In genomic region chr10:15150563-15150962, GRCh38 we compare ENCODE assay signal across 17 cellular contexts. TPM values are rescaled to one million over a fixed set of nuclear protein-coding genes. Genes with fewer than 3 reads are reported as not detected.
DNase-seq lines count a peak whose midpoint lies in the region; ATAC-seq, FAIRE-seq and TF ChIP-seq lines count a peak whose summit lies in the region.
"Had no signal": no experiment of that assay in that cellular context is flagged by ENCODE, and none has a peak within 500 bp of the region (broad histone marks: within the 10 kb centered on the region; RNA-seq: fewer than 3 reads in every experiment).

No MANE protein-coding gene starts in this region.

- peaks cover 2% of the 10 kb centered on the region for H3K9me3 Mint-ChIP-seq in activated CD8-positive, alpha-beta memory T cell treated with anti-CD3 and anti-CD28 coated beads, Interleukin-2, amount 10 ng/mL, durations not matched to agents 7 days and 5 days (ENCODE audit: low read depth)
- no peaks in the 10 kb centered on the region for H3K9me3 Mint-ChIP-seq in activated T-cell treated with anti-CD3 and anti-CD28 coated beads, Interleukin-2, amount 50 U/mL, for 4 hours

- H3K9ac ChIP-seq in HepG2 (ENCODE audit: insufficient read depth, low read depth, low read length) (no peak overlapping the region), mesenchymal stem cell (ENCODE audit: low read length) (no peak overlapping the region)
- H3K9ac ChIP-seq: BLaER1 treated with 17β-estradiol and CSF1 and Interleukin-3, amounts not matched to agents 10 nM and 100 nM had no signal

- BruUV-seq in HepG2 (replicated peaks; lab: Mats Ljungman, UMichigan), result no TSS peak

- no peak for ATAC-seq in activated CD8-positive, alpha-beta memory T cell treated with anti-CD3 and anti-CD28 coated beads, Interleukin-2, amount 10 ng/mL, durations not matched to agents 7 days and 5 days
- ATAC-seq in HepG2, result peak; percentile 65
- ATAC-seq in activated T-cell treated with anti-CD3 and anti-CD28 coated beads, Interleukin-2, amount 50 U/mL, for 4 hours, result no peak
- ATAC-seq in GM18867 (IDR thresholded peaks at IDR 0.05; ENCODE audit: unreplicated experiment), result no peak

- H3K79me2 ChIP-seq in HepG2 (ENCODE audit: insufficient read depth, low read length), result peaks cover 69% of the 10 kb centered on the region

- H3K14ac ChIP-seq in mesenchymal stem cell (ENCODE audit: low read length in 2 of 2), result no peak overlapping the region

- no peaks in the 10 kb centered on the region for H4K20me1 ChIP-seq in HepG2 (ENCODE audit: insufficient read depth, low read length)
- H4K20me1 ChIP-seq: BLaER1 treated with 17β-estradiol and CSF1 and Interleukin-3, amounts not matched to agents 10 nM and 100 nM had no signal

- H2BK120ac ChIP-seq in mesenchymal stem cell (ENCODE audit: low read depth, low read length), result no peak overlapping the region

- no peak for TF ChIP-seq CTCF in HepG2 (CRISPR knock-in tag; IDR thresholded peaks at IDR 0.05)

- H3K27me3 Mint-ChIP-seq in activated CD8-positive, alpha-beta memory T cell treated with anti-CD3 and anti-CD28 coated beads, Interleukin-2, amount 10 ng/mL, durations not matched to agents 7 days and 5 days, result no peaks in the 10 kb centered on the region
- no peaks in the 10 kb centered on the region for H3K27me3 Mint-ChIP-seq in activated T-cell treated with anti-CD3 and anti-CD28 coated beads, Interleukin-2, amount 50 U/mL, for 4 hours (ENCODE audit: low read depth)
- H3K27me3 Mint-ChIP-seq: CD4-positive, CD25-positive, alpha-beta regulatory T cell had no signal

- no peak overlapping the region for H3K27ac Mint-ChIP-seq in activated CD8-positive, alpha-beta memory T cell treated with anti-CD3 and anti-CD28 coated beads, Interleukin-2, amount 10 ng/mL, durations not matched to agents 7 days and 5 days

- TF ChIP-seq POLR2A in HepG2 (IDR thresholded peaks at IDR 0.05; ENCODE audit: insufficient read depth in 1 of 2, low read depth in 2 of 2, low read length in 2 of 2), result no peak

- H3K4me2 ChIP-seq in HepG2 (ENCODE audit: low read depth, low read length) (peak overlapping the region; percentile 18), mesenchymal stem cell (ENCODE audit: low read length, poor library complexity, severe bottlenecking) (no peak overlapping the region)
- H3K4me2 ChIP-seq: BLaER1 treated with 17β-estradiol and CSF1 and Interleukin-3, amounts not matched to agents 10 nM and 100 nM had no signal

- TF ChIP-seq EP300 in HepG2 (IDR thresholded peaks at IDR 0.05; ENCODE audit: low read depth in 2 of 2, low read length in 2 of 2), result no peak
- TF ChIP-seq EP300 in HepG2 (CRISPR knock-in tag; IDR thresholded peaks at IDR 0.05; ENCODE audit: borderline replicate concordance), result no peak

- DNase-seq in activated CD8-positive, alpha-beta memory T cell treated with anti-CD3 and anti-CD28 coated beads, Interleukin-2, amount 50 U/mL, for 48 hours, result peak; percentile 15
- no peak for DNase-seq in activated CD8-positive, alpha-beta memory T cell treated with anti-CD3 and anti-CD28 coated beads, Interleukin-2, amount 10 ng/mL, durations not matched to agents 7 days and 5 days
- peak; percentile 78 for DNase-seq in NCI-H748 (lab: John Stamatoyannopoulos, UW; ENCODE audit: unreplicated experiment)
- peak; percentile 27 for DNase-seq in HepG2 (ENCODE audit: low spot score)
- DNase-seq in mesenchymal stem cell, result no peak
- no peak for DNase-seq in cardiac septum (ENCODE audit: low spot score)
- no peak for DNase-seq in activated T-cell treated with anti-CD3 and anti-CD28 coated beads, Interleukin-2, amount 50 U/mL, for 4 hours
- DNase-seq: ACHN; CD4-positive, CD25-positive, alpha-beta regulatory T cell; DND-41; GDM1 had no signal

- no peak for TF ChIP-seq RAD21 in HepG2 (CRISPR knock-in tag; IDR thresholded peaks at IDR 0.05)

- H2BK5ac ChIP-seq in mesenchymal stem cell (ENCODE audit: low read depth, low read length, poor library complexity, severe bottlenecking), result no peak overlapping the region

- H3K79me1 ChIP-seq in mesenchymal stem cell (replicated peaks; ENCODE audit: low read length, poor library complexity, severe bottlenecking), result peaks cover 38% of the 10 kb centered on the region

- CTCF ChIA-PET in activated CD8-positive, alpha-beta memory T cell treated with anti-CD3 and anti-CD28 coated beads, Interleukin-2, amount 10 ng/mL, durations not matched to agents 7 days and 5 days (lab: Charles Lee), result interaction anchor here (1.0 kb wide), 1 partner anchor 10 kb away, joined by 3 read pairs; no protein-coding TSS in a partner anchor
- CTCF ChIA-PET in HepG2 (lab: Yijun Ruan, JAX; ENCODE audit: low intra/inter-chr PET ratio, low total read pairs), result no interaction called here

- H3K27ac ChIP-seq in HepG2 (ENCODE audit: extremely low read length, insufficient read depth, low read length) (peak overlapping the region; percentile 84), mesenchymal stem cell (ENCODE audit: low read length, poor library complexity, severe bottlenecking) (no peak overlapping the region)
- H3K27ac ChIP-seq: BLaER1 treated with 17β-estradiol and CSF1 and Interleukin-3, amounts not matched to agents 10 nM and 100 nM had no signal

- POLR2A ChIA-PET in HepG2 (lab: Yijun Ruan, JAX), result interaction anchor here (0.8 to 2.7 kb wide), 4 partner anchors 13 to 42 kb away, joined by 3 to 6 read pairs (median 4); partner anchors contain the start of gene NMT2

- H3K4me3 ChIP-seq in HepG2 (replicated peaks in 1 of 3; ENCODE audit: insufficient read depth in 1 of 3, low read depth in 2 of 3, low read length in 3 of 3), result no peak overlapping the region
- H3K4me3 ChIP-seq in mesenchymal stem cell (ENCODE audit: insufficient read depth in 1 of 2, low read depth in 1 of 2, low read length in 2 of 2), result no peak overlapping the region
- H3K4me3 ChIP-seq: BLaER1 treated with 17β-estradiol and CSF1 and Interleukin-3, amounts not matched to agents 10 nM and 100 nM; HAP-1 had no signal

- H2BK12ac ChIP-seq in mesenchymal stem cell (ENCODE audit: low read length in 2 of 2), result no peak overlapping the region

- H3K36me3 Mint-ChIP-seq in activated CD8-positive, alpha-beta memory T cell treated with anti-CD3 and anti-CD28 coated beads, Interleukin-2, amount 10 ng/mL, durations not matched to agents 7 days and 5 days, result peaks cover 5% of the 10 kb centered on the region
- H3K36me3 Mint-ChIP-seq in activated T-cell treated with anti-CD3 and anti-CD28 coated beads, Interleukin-2, amount 50 U/mL, for 4 hours (ENCODE audit: insufficient read depth), result peaks cover 9% of the 10 kb centered on the region

- WGBS in HepG2 (ENCODE audit: low lambda C conversion rate), result 39% methylated on average over 7 of the region's 7 CpGs
- WGBS in mesenchymal stem cell, result 98% methylated on average over 6 of the region's 7 CpGs

- intact Hi-C loops in HepG2 (cut with micrococcal nuclease; ENCODE audit: unreplicated experiment), result no loop called here
- intact Hi-C loops in cardiac septum (cut with DNase I), result no loop called here

- H2AFZ ChIP-seq in HepG2 (ENCODE audit: low read length) (no peak overlapping the region), mesenchymal stem cell (ENCODE audit: low read depth, low read length) (no peak overlapping the region)

- H3K4me1 ChIP-seq in HepG2 (ENCODE audit: insufficient read depth, low read length) (peaks cover 45% of the 10 kb centered on the region), mesenchymal stem cell (ENCODE audit: control insufficient read depth, insufficient read depth, low read depth, low read length) (peaks cover 2% of the 10 kb centered on the region)
- H3K4me1 ChIP-seq: HAP-1 had no signal

- no peak overlapping the region for H3K4me3 Mint-ChIP-seq in activated CD8-positive, alpha-beta memory T cell treated with anti-CD3 and anti-CD28 coated beads, Interleukin-2, amount 10 ng/mL, durations not matched to agents 7 days and 5 days
- H3K4me3 Mint-ChIP-seq in activated T-cell treated with anti-CD3 and anti-CD28 coated beads, Interleukin-2, amount 50 U/mL, for 4 hours, result no peak overlapping the region
- H3K4me3 Mint-ChIP-seq: CD4-positive, CD25-positive, alpha-beta regulatory T cell had no signal

- peaks cover 5% of the 10 kb centered on the region for H3K4me1 Mint-ChIP-seq in activated CD8-positive, alpha-beta memory T cell treated with anti-CD3 and anti-CD28 coated beads, Interleukin-2, amount 10 ng/mL, durations not matched to agents 7 days and 5 days
- peaks cover 37% of the 10 kb centered on the region for H3K4me1 Mint-ChIP-seq in activated T-cell treated with anti-CD3 and anti-CD28 coated beads, Interleukin-2, amount 50 U/mL, for 4 hours (ENCODE audit: low read depth)

- H3K36me3 ChIP-seq in HepG2 (replicated peaks in 1 of 2; ENCODE audit: control insufficient read depth in 1 of 2, insufficient read depth in 2 of 2, low read length in 2 of 2) (no peaks in the 10 kb centered on the region; a peak in 1 of 5 replicates), mesenchymal stem cell (ENCODE audit: control insufficient read depth in 1 of 2, insufficient read depth in 2 of 2, low read depth in 1 of 2, low read length in 2 of 2) (peaks cover 0 to 4% of the 10 kb centered on the region in 2 experiments)
- H3K36me3 ChIP-seq: BLaER1 treated with 17β-estradiol and CSF1 and Interleukin-3, amounts not matched to agents 10 nM and 100 nM; HAP-1 had no signal

- no peak overlapping the region for H2AK5ac ChIP-seq in mesenchymal stem cell (ENCODE audit: low read length, severe bottlenecking)

- H4K91ac ChIP-seq in mesenchymal stem cell (ENCODE audit: low read length), result no peak overlapping the region

- no peak overlapping the region for H3K18ac ChIP-seq in mesenchymal stem cell (ENCODE audit: low read depth in 1 of 2, low read length in 2 of 2)

- no peaks in the 10 kb centered on the region for H3K27me3 ChIP-seq in HepG2 (ENCODE audit: control insufficient read depth in 1 of 2, insufficient read depth in 2 of 2, low read length in 2 of 2)
- no peaks in the 10 kb centered on the region for H3K27me3 ChIP-seq in mesenchymal stem cell (ENCODE audit: control insufficient read depth in 1 of 2, insufficient read depth in 1 of 2, low read length in 2 of 2)
- H3K27me3 ChIP-seq: BLaER1 treated with 17β-estradiol and CSF1 and Interleukin-3, amounts not matched to agents 10 nM and 100 nM had no signal

- H3K4ac ChIP-seq in mesenchymal stem cell (ENCODE audit: low read depth in 1 of 2, low read length in 2 of 2), result no peak overlapping the region

- no peak overlapping the region for H3K23ac ChIP-seq in mesenchymal stem cell (ENCODE audit: low read length in 2 of 2)

- no peak overlapping the region for H4K8ac ChIP-seq in mesenchymal stem cell (ENCODE audit: low read length)

- H2BK15ac ChIP-seq in mesenchymal stem cell (ENCODE audit: low read depth, poor library complexity, severe bottlenecking), result no peak overlapping the region

- in situ Hi-C loops in HepG2 (cut with HindIII; ENCODE audit: extremely low pct_ligation_motif_present, low pct_unique_long_range_greater_than_20kb), result no loop called here

- FAIRE-seq in HepG2 (lab: Jason Lieb, UNC), result no peak
- FAIRE-seq: GM12892, GM19239, H1 had no signal

- H3K9me3 ChIP-seq in HepG2 (ENCODE audit: low read length), result no peaks in the 10 kb centered on the region
- no peaks in the 10 kb centered on the region for H3K9me3 ChIP-seq in mesenchymal stem cell (ENCODE audit: control insufficient read depth, low read length)
- H3K9me3 ChIP-seq: HAP-1 had no signal

RNA-seq across cellular contexts. Expression of gene NMT2, which starts 17.9 kb away (rescaled TPM):
- total RNA-seq in activated CD8-positive, alpha-beta memory T cell treated with anti-CD3 and anti-CD28 coated beads, Interleukin-2, amount 10 ng/mL, durations not matched to agents 7 days and 5 days, result 10 to 100 TPM; 21.3 to 31.7 TPM
- total RNA-seq in HepG2 (2016; rRNA removed; fragmentation: Illumina TruSeq; extraction: Trizol) (23.8 and 28.0 TPM in 2 replicates), cardiac septum (11.0 TPM)
- total RNA-seq in HepG2 (2016; cell fraction: cytosol; rRNA removed; fragmentation: Illumina TruSeq; extraction: Trizol; ENCODE audit: low read depth), result 8.0 and 9.2 TPM in 2 replicates
- total RNA-seq in HepG2 (2016; cell fraction: insoluble cytoplasmic fraction; rRNA removed; fragmentation: Illumina TruSeq; extraction: Trizol), result 27.2 and 28.6 TPM in 2 replicates
- total RNA-seq in HepG2 (2016; cell fraction: membrane; rRNA removed; fragmentation: Illumina TruSeq; extraction: Trizol), result 16.5 and 17.5 TPM in 2 replicates
- 20.8 and 22.8 TPM in 2 replicates for total RNA-seq in HepG2 (2016; cell fraction: nucleus; rRNA removed; fragmentation: Illumina TruSeq; extraction: Trizol)
- polyA plus RNA-seq in HepG2 (2011; rRNA removed), result 8.9 and 10.1 TPM in 2 replicates
- polyA plus RNA-seq in HepG2 (2011; cell fraction: cytosol; rRNA removed), result 3.5 and 4.9 TPM in 2 replicates
- 15.6 and 18.8 TPM in 2 replicates for polyA plus RNA-seq in HepG2 (2011; cell fraction: nucleus; rRNA removed)
- polyA plus RNA-seq in HepG2 (2012), result 16.2 and 22.5 TPM in 2 replicates
- polyA plus RNA-seq in HepG2 (2016; cell fraction: cytosol; fragmentation: Illumina TruSeq; extraction: Trizol; ENCODE audit: low read depth), result 6.0 and 6.3 TPM in 2 replicates
- polyA plus RNA-seq in HepG2 (2016; cell fraction: insoluble cytoplasmic fraction; fragmentation: Illumina TruSeq; extraction: Trizol; ENCODE audit: low read depth), result 28.9 and 32.1 TPM in 2 replicates
- 13.5 and 15.5 TPM in 2 replicates for polyA plus RNA-seq in HepG2 (2016; cell fraction: membrane; fragmentation: Illumina TruSeq; extraction: Trizol; ENCODE audit: low read depth)
- polyA plus RNA-seq in HepG2 (2016; cell fraction: nucleus; fragmentation: Illumina TruSeq; extraction: Trizol; ENCODE audit: insufficient read depth, low read depth), result 27.7 and 29.0 TPM in 2 replicates
- 0.96 and 2.9 TPM in 2 replicates for polyA minus RNA-seq in HepG2 (2011; rRNA and poly(A)+ RNA removed; ENCODE audit: low replicate concordance)
- 5.4 and 6.6 TPM in 2 replicates for polyA minus RNA-seq in HepG2 (2011; cell fraction: cytosol; rRNA and poly(A)+ RNA removed)
- polyA minus RNA-seq in HepG2 (2011; cell fraction: nucleus; rRNA and poly(A)+ RNA removed), result 23.5 and 25.9 TPM in 2 replicates
- polyA plus RNA-seq in mesenchymal stem cell (2013, experiment 1 of 2), result 14.5 TPM
- 14.9 TPM for polyA plus RNA-seq in mesenchymal stem cell (2013, experiment 2 of 2)
- 1 to 10 TPM; 6.9 to 7.6 (median 6.9) TPM for total RNA-seq in activated T-cell treated with anti-CD3 and anti-CD28 coated beads, Interleukin-2, amount 50 U/mL, for 4 hours

RNA-seq across cellular contexts. Expression of gene RPP38, which starts 53.4 kb away (rescaled TPM):
- 10 to 100 TPM; 17.2 to 22.3 TPM for total RNA-seq in activated CD8-positive, alpha-beta memory T cell treated with anti-CD3 and anti-CD28 coated beads, Interleukin-2, amount 10 ng/mL, durations not matched to agents 7 days and 5 days
- total RNA-seq in HepG2 (2016; rRNA removed; fragmentation: Illumina TruSeq; extraction: Trizol) (16.4 and 17.7 TPM in 2 replicates), cardiac septum (8.0 TPM)
- 10.8 and 11.2 TPM in 2 replicates for total RNA-seq in HepG2 (2016; cell fraction: cytosol; rRNA removed; fragmentation: Illumina TruSeq; extraction: Trizol; ENCODE audit: low read depth)
- total RNA-seq in HepG2 (2016; cell fraction: insoluble cytoplasmic fraction; rRNA removed; fragmentation: Illumina TruSeq; extraction: Trizol), result 15.4 and 17.2 TPM in 2 replicates
- total RNA-seq in HepG2 (2016; cell fraction: membrane; rRNA removed; fragmentation: Illumina TruSeq; extraction: Trizol), result 14.8 and 16.0 TPM in 2 replicates
- 9.0 and 9.2 TPM in 2 replicates for total RNA-seq in HepG2 (2016; cell fraction: nucleus; rRNA removed; fragmentation: Illumina TruSeq; extraction: Trizol)
- polyA plus RNA-seq in HepG2 (2011; rRNA removed), result 11.7 TPM in 2 replicates
- 10.2 and 13.0 TPM in 2 replicates for polyA plus RNA-seq in HepG2 (2011; cell fraction: cytosol; rRNA removed)
- polyA plus RNA-seq in HepG2 (2011; cell fraction: nucleus; rRNA removed), result 4.3 and 6.1 TPM in 2 replicates
- 10.0 and 11.5 TPM in 2 replicates for polyA plus RNA-seq in HepG2 (2012)
- polyA plus RNA-seq in HepG2 (2016; cell fraction: cytosol; fragmentation: Illumina TruSeq; extraction: Trizol; ENCODE audit: low read depth), result 8.4 and 12.5 TPM in 2 replicates
- polyA plus RNA-seq in HepG2 (2016; cell fraction: insoluble cytoplasmic fraction; fragmentation: Illumina TruSeq; extraction: Trizol; ENCODE audit: low read depth), result 19.6 and 21.6 TPM in 2 replicates
- 12.4 and 12.7 TPM in 2 replicates for polyA plus RNA-seq in HepG2 (2016; cell fraction: membrane; fragmentation: Illumina TruSeq; extraction: Trizol; ENCODE audit: low read depth)
- polyA plus RNA-seq in HepG2 (2016; cell fraction: nucleus; fragmentation: Illumina TruSeq; extraction: Trizol; ENCODE audit: insufficient read depth, low read depth), result 17.0 and 18.6 TPM in 2 replicates
- 7.3 and 14.4 TPM in 2 replicates for polyA minus RNA-seq in HepG2 (2011; rRNA and poly(A)+ RNA removed; ENCODE audit: low replicate concordance)
- polyA minus RNA-seq in HepG2 (2011; cell fraction: cytosol; rRNA and poly(A)+ RNA removed), result 4.8 and 6.3 TPM in 2 replicates
- polyA minus RNA-seq in HepG2 (2011; cell fraction: nucleus; rRNA and poly(A)+ RNA removed), result 4.1 and 5.8 TPM in 2 replicates
- polyA plus RNA-seq in mesenchymal stem cell (2013, experiment 1 of 2), result 22.1 TPM
- polyA plus RNA-seq in mesenchymal stem cell (2013, experiment 2 of 2), result 21.2 TPM
- 10 to 100 TPM; 24.4 to 27.2 (median 25.8) TPM for total RNA-seq in activated T-cell treated with anti-CD3 and anti-CD28 coated beads, Interleukin-2, amount 50 U/mL, for 4 hours

Comparison
In these comparisons a context has a peak if more than half of its experiments do, and no peak if none do; other contexts are left out.
1. DNase-seq: peak in activated CD8-positive, alpha-beta memory T cell treated with anti-CD3 and anti-CD28 coated beads, Interleukin-2, amount 50 U/mL, for 48 hours (single experiment), NCI-H748 (single experiment) and HepG2 (single experiment); none in activated CD8-positive, alpha-beta memory T cell treated with anti-CD3 and anti-CD28 coated beads, Interleukin-2, amount 10 ng/mL, durations not matched to agents 7 days and 5 days (single experiment), mesenchymal stem cell (single experiment), cardiac septum (single experiment) and activated T-cell treated with anti-CD3 and anti-CD28 coated beads, Interleukin-2, amount 50 U/mL, for 4 hours (single experiment).